ENCODE assay signal across 1 cellular context in genomic region chr18:75635096-75635495, GRCh38.
TF ChIP-seq lines count a peak whose summit lies in the region.

No MANE protein-coding gene starts in this region.

TF ChIP-seq in GM23338, 12 proteins besides CTCF, POLR2A, EP300 and RAD21 (continued from another document):
- TF ChIP-seq ZNF462 (CRISPR knock-in tag; IDR thresholded peaks at IDR 0.05): no peak
